In the genomic region with DNA sequence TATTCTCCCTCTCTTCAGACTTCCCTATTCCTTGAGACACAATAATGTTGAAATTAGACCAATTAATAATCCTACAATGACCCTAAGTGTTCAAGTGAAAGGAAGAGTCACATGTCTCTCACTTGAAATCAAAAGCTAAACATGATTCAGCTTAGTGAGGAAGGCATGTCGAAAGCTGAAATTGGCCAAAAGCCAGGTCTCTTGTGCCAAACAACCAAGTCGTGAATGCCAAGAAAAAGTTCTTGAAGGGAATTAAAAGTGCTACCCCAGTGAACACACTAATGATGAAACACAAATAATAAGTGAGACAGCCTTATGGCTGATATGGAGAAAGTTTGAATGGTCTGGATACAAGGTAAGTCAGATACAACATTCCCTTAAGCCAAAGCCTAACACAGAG, we compare ENCODE assay signal across 12 cellular contexts.
A peak's percentile ranks its signal among the peaks of the same experiment; 100 is the strongest.
DNase-seq lines count a peak whose midpoint lies in the region; ATAC-seq and TF ChIP-seq lines count a peak whose summit lies in the region.
"Had no signal": no experiment of that assay in that cellular context is flagged by ENCODE, and none has a peak within 500 bp of the region (broad histone marks: within the 10 kb centered on the region; RNA-seq: fewer than 3 reads in every experiment).

No MANE protein-coding gene starts in this region.

- no peaks in the 10 kb centered on the region for H4K20me1 ChIP-seq in fibroblast of lung (ENCODE audit: control insufficient read depth, extremely low read depth, insufficient read depth, low read length)

- no peaks in the 10 kb centered on the region for H3K9me3 ChIP-seq in fibroblast of lung (ENCODE audit: control insufficient read depth, insufficient read depth, low read depth, low read length)
- H3K9me3 ChIP-seq: upper lobe of left lung had no signal

- CTCF ChIA-PET in RWPE1 (lab: Yijun Ruan, JAX), result interaction anchor here (0.7 kb wide), 2 partner anchors 78 to 194 kb away, joined by 4 read pairs; no protein-coding TSS in a partner anchor

- H3K9ac ChIP-seq in fibroblast of lung (ENCODE audit: insufficient read depth, low read length), result no peak overlapping the region

- TF ChIP-seq CTCF in RWPE1 (conservative IDR thresholded peaks at IDR 0.05; ENCODE audit: low read depth) (no peak), fibroblast of lung (conservative IDR thresholded peaks at IDR 0.05 in 1 of 2, IDR thresholded peaks at IDR 0.05 in 1 of 2; ENCODE audit: low read depth in 1 of 2, low read length in 2 of 2) (no peak)

- no peaks in the 10 kb centered on the region for H3K79me2 ChIP-seq in fibroblast of lung (ENCODE audit: control insufficient read depth, insufficient read depth, low read length)

- ATAC-seq in GM19395 (IDR thresholded peaks at IDR 0.05; ENCODE audit: unreplicated experiment) (no peak), GM21447 (IDR thresholded peaks at IDR 0.05; ENCODE audit: unreplicated experiment) (no peak)

- no peak overlapping the region for H3K4me3 ChIP-seq in fibroblast of lung (replicated peaks in 1 of 4; ENCODE audit: control extremely low read depth in 1 of 4, insufficient read depth in 1 of 4, low read depth in 3 of 4, low read length in 4 of 4)
- H3K4me3 ChIP-seq: upper lobe of left lung had no signal

- DNase-seq in Caki2 (ENCODE audit: low read depth) (peak; percentile 68), RWPE1 (ENCODE audit: low spot score) (peak; percentile 34), fibroblast of lung (ENCODE audit: low read depth in 2 of 2) (peak; percentile 78 to 97), myocyte (ENCODE audit: low read depth) (peak; percentile 40), CD1c-positive myeloid dendritic cell (ENCODE audit: extremely low spot score) (no peak), germinal center (ENCODE audit: low spot score) (no peak)
- DNase-seq: immature natural killer cell, NCI-H1436, nucleus accumbens had no signal

- POLR2A ChIA-PET in RWPE1 (lab: Yijun Ruan, JAX; ENCODE audit: low non-redundant PET), result no interaction called here

- no peak overlapping the region for H2AFZ ChIP-seq in fibroblast of lung (ENCODE audit: low read length)

- H3K27ac ChIP-seq in RWPE1, result peak overlapping the region; percentile 86
- no peak overlapping the region for H3K27ac ChIP-seq in fibroblast of lung (ENCODE audit: insufficient read depth, low read length)

- no peak overlapping the region for H3K4me2 ChIP-seq in fibroblast of lung (ENCODE audit: extremely low read depth, insufficient read depth, low read length)

- in situ Hi-C loops in Caki2 (cut with HindIII; ENCODE audit: low pct_unique_long_range_greater_than_20kb, low sequenced_read_pairs), result no loop called here

- no peaks in the 10 kb centered on the region for H3K27me3 ChIP-seq in fibroblast of lung (ENCODE audit: control insufficient read depth, insufficient read depth, low read length)
- H3K27me3 ChIP-seq: upper lobe of left lung had no signal

- peaks cover 8% of the 10 kb centered on the region for H3K4me1 ChIP-seq in fibroblast of lung (ENCODE audit: control insufficient read depth, extremely low read depth, insufficient read depth, low read length)

- H3K36me3 ChIP-seq in fibroblast of lung (ENCODE audit: control insufficient read depth, insufficient read depth, low read length), result peaks cover 4% of the 10 kb centered on the region

Comparison
In these comparisons a context has a peak if more than half of its experiments do, and no peak if none do; other contexts are left out.
1. DNase-seq: peak in Caki2 (single experiment), RWPE1 (single experiment), fibroblast of lung (2 of 2) and myocyte (single experiment); none in CD1c-positive myeloid dendritic cell (single experiment) and germinal center (single experiment).